21 cellular contexts compared by ENCODE assay signal in the genomic region with DNA sequence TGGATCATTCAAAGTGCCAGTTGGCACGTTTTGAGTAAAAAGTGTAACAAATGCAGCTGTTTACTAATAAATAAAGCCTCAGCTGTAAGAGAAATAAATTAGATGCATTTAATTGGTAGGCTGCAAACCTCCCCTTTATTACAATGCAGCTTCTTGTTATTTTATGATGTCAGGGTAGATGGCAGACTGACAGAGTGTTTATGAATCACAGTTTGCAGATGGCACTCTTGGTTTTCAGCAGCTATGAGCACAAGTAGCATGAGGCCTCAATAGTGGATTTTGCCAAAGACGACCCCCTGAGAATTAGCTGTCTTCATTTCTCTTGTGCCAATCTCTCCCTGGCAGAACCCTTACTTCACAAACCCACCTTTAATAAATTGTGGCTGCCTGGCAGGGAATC.
"Had no signal": no experiment of that assay in that cellular context is flagged by ENCODE, and none has a peak within 500 bp of the region (broad histone marks: within the 10 kb centered on the region; RNA-seq: fewer than 3 reads in every experiment).

No MANE protein-coding gene starts in this region.

- H3K4me1 ChIP-seq: breast epithelium, foreskin keratinocyte, sigmoid colon, upper lobe of left lung had no signal

- H3K27me3 ChIP-seq: breast epithelium, foreskin keratinocyte, sigmoid colon, upper lobe of left lung had no signal

- H3K27ac ChIP-seq: breast epithelium, coronary artery, foreskin keratinocyte, sigmoid colon, upper lobe of left lung had no signal

- H3K9me3 Mint-ChIP-seq: endodermal cell had no signal

- H3K4me3 Mint-ChIP-seq: activated CD4-positive, alpha-beta memory T cell treated with anti-CD3 and anti-CD28 coated beads for 36 hours; endodermal cell; nephron progenitor cell had no signal

- H3K27me3 Mint-ChIP-seq: activated CD4-positive, alpha-beta memory T cell treated with anti-CD3 and anti-CD28 coated beads for 36 hours; progenitor cell of endocrine pancreas had no signal

- H3K36me3 ChIP-seq: breast epithelium, sigmoid colon, upper lobe of left lung had no signal

- H3K36me3 Mint-ChIP-seq: activated CD4-positive, alpha-beta memory T cell treated with anti-CD3 and anti-CD28 coated beads for 36 hours had no signal

- H3K9me3 ChIP-seq: sigmoid colon, upper lobe of left lung had no signal

- DNase-seq: activated CD4-positive, alpha-beta memory T cell treated with anti-CD3 and anti-CD28 coated beads for 36 hours; activated CD4-positive, alpha-beta T cell treated with anti-CD3 and anti-CD28 coated beads for 48 hours; activated CD4-positive, CD25-positive, alpha-beta regulatory T cell; activated effector memory CD4-positive, alpha-beta T cell treated with anti-CD3 and anti-CD28 coated beads, Interleukin-2, amount 50 U/mL, for 16 hours; activated naive CD4-positive, alpha-beta T cell treated with anti-CD3 and anti-CD28 coated beads, Interleukin-2, amount 50 U/mL, for 16 hours; aorta; endodermal cell; foreskin keratinocyte; left colon; mesenchymal stem cell; nephron progenitor cell; occipital lobe; retina; sigmoid colon; stimulated activated CD4-positive, alpha-beta T cell treated with anti-CD3 and anti-CD28 coated beads, Interleukin-4, amount 100 ng/mL, for 24 hours; stimulated activated naive CD4-positive, alpha-beta T cell treated with Interleukin-2 at 50 U/mL for 16 hours; T-helper 9 cell; upper lobe of left lung had no signal

- H3K4me1 Mint-ChIP-seq: endodermal cell, nephron progenitor cell had no signal

- H3K27ac Mint-ChIP-seq: activated CD4-positive, alpha-beta memory T cell treated with anti-CD3 and anti-CD28 coated beads for 36 hours; endodermal cell; nephron progenitor cell; progenitor cell of endocrine pancreas had no signal

- H3K4me3 ChIP-seq: breast epithelium, coronary artery, sigmoid colon, upper lobe of left lung had no signal
